10 cellular contexts compared by ENCODE assay signal in the genomic region with DNA sequence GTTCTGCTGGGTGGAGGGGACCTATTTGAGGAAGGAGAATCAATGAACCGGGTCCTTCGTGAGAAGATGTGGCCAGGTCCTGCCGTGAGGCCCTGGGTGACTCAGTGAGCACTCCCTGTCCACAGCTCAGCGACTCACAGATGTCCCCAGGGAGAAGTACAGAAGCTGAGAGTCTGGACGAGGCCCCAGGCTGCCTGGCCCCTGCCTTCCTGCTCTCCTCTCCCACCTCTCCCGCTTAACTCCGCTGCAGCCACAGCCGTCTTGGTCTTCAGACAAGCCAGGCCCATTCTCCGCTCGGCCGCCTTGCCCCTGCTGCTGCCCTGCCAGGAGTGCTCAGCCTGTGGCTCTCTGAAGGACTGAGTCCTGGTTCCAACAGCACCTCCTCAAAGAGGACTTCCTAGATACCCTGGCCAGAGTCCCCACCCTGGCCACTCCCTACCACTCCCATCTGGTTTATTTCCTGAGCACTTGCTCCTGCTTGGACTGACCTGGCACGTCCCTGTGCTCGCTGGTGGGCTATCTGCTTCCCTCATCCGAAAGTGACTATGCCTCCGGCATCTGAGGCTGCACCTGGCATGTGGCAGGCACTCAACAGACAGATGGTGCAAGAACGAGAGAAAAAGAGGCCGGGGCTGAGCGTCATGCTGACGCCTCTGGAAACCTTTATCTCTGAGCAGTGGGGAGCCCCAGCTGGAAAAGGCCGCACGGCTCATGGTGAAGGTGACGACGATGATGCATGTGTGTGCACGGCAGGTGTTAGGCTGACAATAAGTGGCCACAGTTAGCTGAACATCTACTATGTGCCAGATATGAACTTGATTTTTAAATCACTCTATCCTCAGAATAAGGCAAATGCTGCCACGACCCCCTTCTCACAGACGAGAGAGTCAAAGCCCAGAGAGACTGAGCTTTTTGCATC. TPM values are rescaled to one million over a fixed set of nuclear protein-coding genes. Genes with fewer than 3 reads are reported as not detected.
A peak's percentile ranks its signal among the peaks of the same experiment; 100 is the strongest.
DNase-seq lines count a peak whose midpoint lies in the region; ATAC-seq and TF ChIP-seq lines count a peak whose summit lies in the region.
"Had no signal": no experiment of that assay in that cellular context is flagged by ENCODE, and none has a peak within 500 bp of the region (broad histone marks: within the 10 kb centered on the region; RNA-seq: fewer than 3 reads in every experiment).

No MANE protein-coding gene starts in this region.

- POLR2A ChIA-PET in naive thymus-derived CD8-positive, alpha-beta T cell (lab: Charles Lee), result no interaction called here

- TF ChIP-seq CTCF in AG10803 (conservative IDR thresholded peaks at IDR 0.05; ENCODE audit: low read length), result no peak
- no peak for TF ChIP-seq CTCF in coronary artery (IDR thresholded peaks at IDR 0.05)

- peaks cover 4% of the 10 kb centered on the region for H3K27me3 Mint-ChIP-seq in activated T-helper 2 cell treated with anti-CD3 and anti-CD28 coated beads, Interferon-gamma antibody, Interleukin-2, Interleukin-4, amounts not matched to agents 10 μg/mL and 5 μg/mL and 100 μg/mL, durations not matched to agents 14 hours and 24 hours and 36 hours (ENCODE audit: low read depth)
- peaks cover 0 to 2% (median 0%) of the 10 kb centered on the region in 5 donors for H3K27me3 Mint-ChIP-seq in naive thymus-derived CD8-positive, alpha-beta T cell

- ATAC-seq in GM18868 (IDR thresholded peaks at IDR 0.05; ENCODE audit: unreplicated experiment) (peak; percentile 63), HG03196 (IDR thresholded peaks at IDR 0.05; ENCODE audit: unreplicated experiment) (peak; percentile 35)
- no peak for ATAC-seq in naive thymus-derived CD8-positive, alpha-beta T cell

- DNase-seq in AG10803 (ENCODE audit: low read depth) (peak; percentile 49), OCI-M2 (lab: John Stamatoyannopoulos, UW; ENCODE audit: unreplicated experiment) (no peak), coronary artery (ENCODE audit: low spot score) (no peak), mucosa of gallbladder (ENCODE audit: low spot score) (no peak)
- peak; percentile 5 for DNase-seq in activated T-helper 2 cell treated with anti-CD3 and anti-CD28 coated beads, Interferon-gamma antibody, Interleukin-2, Interleukin-4, amounts not matched to agents 10 μg/mL and 5 μg/mL and 100 μg/mL, durations not matched to agents 14 hours and 24 hours and 36 hours (ENCODE audit: low spot score)
- DNase-seq in naive thymus-derived CD8-positive, alpha-beta T cell, result no peak

- no peaks in the 10 kb centered on the region for H3K36me3 Mint-ChIP-seq in activated T-helper 2 cell treated with anti-CD3 and anti-CD28 coated beads, Interferon-gamma antibody, Interleukin-2, Interleukin-4, amounts not matched to agents 10 μg/mL and 5 μg/mL and 100 μg/mL, durations not matched to agents 14 hours and 24 hours and 36 hours (ENCODE audit: low read depth)
- H3K36me3 Mint-ChIP-seq in naive thymus-derived CD8-positive, alpha-beta T cell, result no peaks in the 10 kb centered on the region

- intact Hi-C loops in activated T-helper 2 cell treated with anti-CD3 and anti-CD28 coated beads, Interferon-gamma antibody, Interleukin-2, Interleukin-4, amounts not matched to agents 10 μg/mL and 5 μg/mL and 100 μg/mL, durations not matched to agents 14 hours and 24 hours and 36 hours (cut with micrococcal nuclease), result no loop called here

- no peak overlapping the region for H3K4me3 Mint-ChIP-seq in activated T-helper 2 cell treated with anti-CD3 and anti-CD28 coated beads, Interferon-gamma antibody, Interleukin-2, Interleukin-4, amounts not matched to agents 10 μg/mL and 5 μg/mL and 100 μg/mL, durations not matched to agents 14 hours and 24 hours and 36 hours (ENCODE audit: low read depth)
- H3K4me3 Mint-ChIP-seq in naive thymus-derived CD8-positive, alpha-beta T cell, result peak overlapping the region in 2 of 10 donors; percentile 9 to 63
- H3K4me3 Mint-ChIP-seq: nephron had no signal

- peaks cover 6% of the 10 kb centered on the region for H3K4me1 Mint-ChIP-seq in activated T-helper 2 cell treated with anti-CD3 and anti-CD28 coated beads, Interferon-gamma antibody, Interleukin-2, Interleukin-4, amounts not matched to agents 10 μg/mL and 5 μg/mL and 100 μg/mL, durations not matched to agents 14 hours and 24 hours and 36 hours (ENCODE audit: low read depth)
- peaks cover 0 to 17% (median 0%) of the 10 kb centered on the region in 4 donors for H3K4me1 Mint-ChIP-seq in naive thymus-derived CD8-positive, alpha-beta T cell
- H3K4me1 Mint-ChIP-seq: nephron had no signal

- H3K4me3 ChIP-seq in AG10803 (ENCODE audit: low read length), result no peak overlapping the region
- no peak overlapping the region for H3K4me3 ChIP-seq in coronary artery

- no peak overlapping the region for H3K27ac ChIP-seq in coronary artery

- no peaks in the 10 kb centered on the region for H3K9me3 Mint-ChIP-seq in activated T-helper 2 cell treated with anti-CD3 and anti-CD28 coated beads, Interferon-gamma antibody, Interleukin-2, Interleukin-4, amounts not matched to agents 10 μg/mL and 5 μg/mL and 100 μg/mL, durations not matched to agents 14 hours and 24 hours and 36 hours
- H3K9me3 Mint-ChIP-seq in naive thymus-derived CD8-positive, alpha-beta T cell, result no peaks in the 10 kb centered on the region
- H3K9me3 Mint-ChIP-seq: nephron had no signal

- no peak overlapping the region for H3K27ac Mint-ChIP-seq in activated T-helper 2 cell treated with anti-CD3 and anti-CD28 coated beads, Interferon-gamma antibody, Interleukin-2, Interleukin-4, amounts not matched to agents 10 μg/mL and 5 μg/mL and 100 μg/mL, durations not matched to agents 14 hours and 24 hours and 36 hours
- peak overlapping the region in 1 of 10 donors; percentile 16 for H3K27ac Mint-ChIP-seq in naive thymus-derived CD8-positive, alpha-beta T cell
- H3K27ac Mint-ChIP-seq: nephron had no signal

RNA-seq across cellular contexts. Expression of a gene that starts 9.2 kb away (rescaled TPM):
- total RNA-seq in activated T-helper 2 cell treated with anti-CD3 and anti-CD28 coated beads, Interferon-gamma antibody, Interleukin-2, Interleukin-4, amounts not matched to agents 10 μg/mL and 5 μg/mL and 100 μg/mL, durations not matched to agents 14 hours and 24 hours and 36 hours, result 0.14 TPM in 1 of 2 replicates, not detected in the other
- 1 to 10 TPM; 1.3 to 1.5 TPM for total RNA-seq in naive thymus-derived CD8-positive, alpha-beta T cell
- not detected for polyA plus RNA-seq in naive thymus-derived CD8-positive, alpha-beta T cell
- 0.32 TPM for total RNA-seq in mucosa of gallbladder
- total RNA-seq: SK-MEL-5 had no signal

Comparison
In these comparisons a context has a peak if more than half of its experiments do, and no peak if none do; other contexts are left out.
1. DNase-seq: peak in AG10803 (single experiment) and activated T-helper 2 cell treated with anti-CD3 and anti-CD28 coated beads, Interferon-gamma antibody, Interleukin-2, Interleukin-4, amounts not matched to agents 10 μg/mL and 5 μg/mL and 100 μg/mL, durations not matched to agents 14 hours and 24 hours and 36 hours (single experiment); none in OCI-M2 (single experiment), naive thymus-derived CD8-positive, alpha-beta T cell (0 of 10), coronary artery (single experiment) and mucosa of gallbladder (single experiment).
2. ATAC-seq: peak in GM18868 (single experiment) and HG03196 (single experiment); none in naive thymus-derived CD8-positive, alpha-beta T cell (0 of 2).